1 cellular context compared by ENCODE assay signal in genomic region chr7:1513657-1514095, GRCh38.
A peak's percentile ranks its signal among the peaks of the same experiment; 100 is the strongest.
TF ChIP-seq lines count a peak whose summit lies in the region.

No MANE protein-coding gene starts in this region.

TF ChIP-seq in HepG2, 621 proteins besides CTCF, POLR2A, EP300 and RAD21:
- TF ChIP-seq ZNF703 (CRISPR knock-in tag; IDR thresholded peaks at IDR 0.05; ENCODE audit: borderline replicate concordance) = no peak
- peak; percentile 32; the same call in 1 of the 2 replicates for TF ChIP-seq BCL6 (CRISPR knock-in tag; IDR thresholded peaks at IDR 0.05)
- 0 out of 2 replicates have a peak, but pooled peaks have one; percentile 39 for TF ChIP-seq HNRNPL (IDR thresholded peaks at IDR 0.05; ENCODE audit: low read depth, low read length)
- TF ChIP-seq PLRG1 (conservative IDR thresholded peaks at IDR 0.05) = no peak
